In the genomic region with DNA sequence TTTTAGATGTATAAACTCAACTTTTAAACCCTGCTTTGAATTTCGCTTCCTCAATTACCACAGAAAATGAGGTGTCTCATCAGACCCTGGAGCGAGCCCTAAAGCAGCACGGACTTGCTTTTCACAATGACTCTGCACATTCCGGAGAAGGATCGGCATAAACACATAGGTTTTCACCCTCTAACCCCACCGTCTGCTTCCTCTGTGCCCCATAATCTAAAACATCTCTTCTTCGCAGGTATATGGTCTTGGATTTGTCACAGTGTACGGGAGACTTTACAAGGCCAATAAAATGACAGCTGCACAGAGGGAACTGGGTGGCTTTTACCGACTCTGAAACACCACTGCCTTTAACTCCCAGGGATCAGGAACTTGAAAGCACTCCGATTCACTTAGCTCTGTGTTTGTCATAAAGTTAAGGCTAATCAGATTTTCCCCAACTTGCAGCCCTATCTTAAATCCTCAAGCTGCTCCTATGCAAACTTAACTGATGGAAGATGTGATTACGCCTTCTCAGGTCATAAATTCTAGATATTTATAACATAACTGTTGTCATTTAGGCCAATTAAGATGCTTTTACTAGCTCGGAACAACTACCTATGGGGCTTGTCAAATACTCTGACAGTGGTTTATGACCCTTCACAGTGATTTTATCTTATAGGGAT, we compare ENCODE assay signal across 7 cellular contexts.
DNase-seq lines count a peak whose midpoint lies in the region; ATAC-seq and TF ChIP-seq lines count a peak whose summit lies in the region.

No MANE protein-coding gene starts in this region.

- no peak overlapping the region for H2AFZ ChIP-seq in smooth muscle cell (ENCODE audit: low read depth)

- peaks cover 17% of the 10 kb centered on the region for H3K4me1 ChIP-seq in smooth muscle cell (ENCODE audit: low read depth)
- H3K4me1 ChIP-seq in esophagus squamous epithelium: peaks cover 0 to 14% (median 3%) of the 10 kb centered on the region in 3 donors

- H3K27me3 ChIP-seq in smooth muscle cell (ENCODE audit: low read depth) (no peaks in the 10 kb centered on the region), esophagus squamous epithelium (no peaks in the 10 kb centered on the region)

- H3K36me3 ChIP-seq in smooth muscle cell (ENCODE audit: low read depth) (no peaks in the 10 kb centered on the region), esophagus squamous epithelium (no peaks in the 10 kb centered on the region)

- no peaks in the 10 kb centered on the region for H4K20me1 ChIP-seq in smooth muscle cell (ENCODE audit: low read depth)

- H3K4me3 ChIP-seq in astrocyte of the cerebellum (ENCODE audit: low read depth, low read length) (no peak overlapping the region), smooth muscle cell (no peak overlapping the region), esophagus squamous epithelium (no peak overlapping the region)

- TF ChIP-seq CTCF in astrocyte of the cerebellum (IDR thresholded peaks at IDR 0.05; ENCODE audit: low read depth, low read length, missing control alignments) (no peak), smooth muscle cell (IDR thresholded peaks at IDR 0.05; ENCODE audit: borderline replicate concordance, insufficient read depth, poor library complexity, severe bottlenecking) (no peak), esophagus squamous epithelium (IDR thresholded peaks at IDR 0.05) (no peak)

- H3K9me3 ChIP-seq in smooth muscle cell (replicated peaks; ENCODE audit: low read depth) (no peaks in the 10 kb centered on the region), esophagus squamous epithelium (no peaks in the 10 kb centered on the region)

- DNase-seq in HT-29 (ENCODE audit: low spot score): peak; percentile 17
- DNase-seq in astrocyte of the cerebellum (ENCODE audit: low read depth): peak; percentile 45
- no peak for DNase-seq in smooth muscle cell (lab: John Stamatoyannopoulos, UW; ENCODE audit: unreplicated experiment)
- no peak for DNase-seq in esophagus squamous epithelium (lab: John Stamatoyannopoulos, UW)
- DNase-seq in NK-92 treated with Interleukin-12 subunit alpha and Interleukin-12 subunit beta, amount 100 ng/mL, for 24 hours (lab: John Stamatoyannopoulos, UW): no peak
- no peak for DNase-seq in activated T-cell treated with anti-CD3 and anti-CD28 coated beads, Interleukin-2, amount 50 U/mL, for 4 hours

- H3K27ac ChIP-seq in smooth muscle cell (ENCODE audit: low read depth) (peak overlapping the region; percentile 73), esophagus squamous epithelium (no peak overlapping the region)

- no peaks in the 10 kb centered on the region for H3K27me3 Mint-ChIP-seq in activated T-cell treated with anti-CD3 and anti-CD28 coated beads, Interleukin-2, amount 50 U/mL, for 4 hours (ENCODE audit: low read depth)

- H3K36me3 Mint-ChIP-seq in activated T-cell treated with anti-CD3 and anti-CD28 coated beads, Interleukin-2, amount 50 U/mL, for 4 hours (ENCODE audit: insufficient read depth): no peaks in the 10 kb centered on the region

- peak overlapping the region; percentile 74 for H3K4me2 ChIP-seq in smooth muscle cell

- H3K9me3 Mint-ChIP-seq in activated T-cell treated with anti-CD3 and anti-CD28 coated beads, Interleukin-2, amount 50 U/mL, for 4 hours: peaks cover 5% of the 10 kb centered on the region

- peak; percentile 50 for ATAC-seq in GM21390 (IDR thresholded peaks at IDR 0.05; ENCODE audit: unreplicated experiment)
- ATAC-seq in activated T-cell treated with anti-CD3 and anti-CD28 coated beads, Interleukin-2, amount 50 U/mL, for 4 hours: no peak

- H3K9ac ChIP-seq in smooth muscle cell (ENCODE audit: low read depth): peak overlapping the region; percentile 56

- intact Hi-C loops in esophagus squamous epithelium (cut with DNase I): no loop called here

- no peaks in the 10 kb centered on the region for H3K79me2 ChIP-seq in smooth muscle cell (ENCODE audit: low read depth)

- in situ Hi-C loops in astrocyte of the cerebellum (cut with HindIII; ENCODE audit: low sequenced_read_pairs): no loop called here

- 6% methylated on average over 12 of the region's 12 CpGs for WGBS in smooth muscle cell (ENCODE audit: low lambda C conversion rate)
- 66 to 76% methylated on average over 12 of the region's 12 CpGs for WGBS in esophagus squamous epithelium, 2 donors

- no peak overlapping the region for H3K4me3 Mint-ChIP-seq in activated T-cell treated with anti-CD3 and anti-CD28 coated beads, Interleukin-2, amount 50 U/mL, for 4 hours

- H3K4me1 Mint-ChIP-seq in activated T-cell treated with anti-CD3 and anti-CD28 coated beads, Interleukin-2, amount 50 U/mL, for 4 hours (ENCODE audit: low read depth): no peaks in the 10 kb centered on the region

- peaks cover 29% of the 10 kb centered on the region for H3F3A ChIP-seq in smooth muscle cell (ENCODE audit: low read depth)

- TF ChIP-seq POLR2A in esophagus squamous epithelium (IDR thresholded peaks at IDR 0.05): no peak

Comparison
In these comparisons a context has a peak if more than half of its experiments do, and no peak if none do; other contexts are left out.
1. DNase-seq: peak in HT-29 (single experiment) and astrocyte of the cerebellum (single experiment); none in smooth muscle cell (single experiment), esophagus squamous epithelium (single experiment), NK-92 treated with Interleukin-12 subunit alpha and Interleukin-12 subunit beta, amount 100 ng/mL, for 24 hours (single experiment) and activated T-cell treated with anti-CD3 and anti-CD28 coated beads, Interleukin-2, amount 50 U/mL, for 4 hours (single experiment).